8 cellular contexts compared by ENCODE assay signal in the genomic region with DNA sequence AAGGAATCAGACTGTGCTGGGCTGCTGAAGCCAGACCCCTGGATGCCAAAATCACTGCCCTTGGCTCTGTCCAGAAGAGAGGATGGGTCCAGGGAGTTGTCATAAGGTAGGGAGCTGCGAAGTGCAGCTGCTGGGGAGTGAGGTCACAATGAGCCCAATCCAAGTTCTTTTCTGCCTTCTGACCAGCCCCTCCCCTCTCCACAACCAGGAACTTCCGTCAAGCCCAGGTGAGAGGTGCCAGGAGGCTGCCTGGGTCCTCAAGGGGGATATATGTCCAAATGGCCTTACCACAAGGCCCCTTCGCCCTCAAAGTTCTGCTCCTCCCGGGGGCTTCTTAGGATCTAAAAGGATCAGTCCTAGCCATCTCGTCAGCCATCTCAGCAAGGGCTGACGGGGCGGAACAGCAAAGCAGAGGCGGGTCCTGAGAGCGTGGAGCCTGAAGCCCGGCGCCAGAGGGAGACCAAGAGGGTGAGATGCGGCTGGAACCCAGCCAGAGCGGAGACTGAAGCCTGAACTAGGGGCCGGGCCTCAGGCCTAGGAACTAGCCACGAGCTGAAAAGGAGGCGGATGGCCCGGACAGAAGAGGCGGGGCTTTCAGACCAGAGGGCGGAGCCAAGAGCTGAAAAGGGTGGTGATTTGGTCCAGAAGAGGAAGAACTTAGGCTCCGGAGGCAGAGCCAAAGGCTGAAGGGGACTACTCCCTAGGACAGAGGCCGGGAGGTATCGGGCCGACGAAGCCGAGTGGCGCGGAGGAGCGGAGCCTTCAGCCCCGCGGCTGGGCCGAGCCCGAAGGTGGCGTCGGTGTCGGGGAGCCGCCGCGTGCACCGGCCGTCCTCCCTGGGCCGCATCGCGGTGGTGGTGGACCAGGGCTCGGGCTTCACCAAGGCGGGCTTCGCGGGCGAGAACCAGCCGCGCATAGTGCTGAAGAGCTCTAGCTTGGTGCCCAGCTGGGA. TPM values are rescaled to one million over a fixed set of nuclear protein-coding genes. Genes with fewer than 3 reads are reported as not detected.
A peak's percentile ranks its signal among the peaks of the same experiment; 100 is the strongest.
DNase-seq lines count a peak whose midpoint lies in the region; ATAC-seq and TF ChIP-seq lines count a peak whose summit lies in the region.

A gene (plus strand): TSS at position 651 of the 952 bp plus-strand sequence. CDS start 555 bp downstream, outside the sequence.

- peak within 1 kb of the TSS; percentile 88 to 98 (median 95) for H3K27ac Mint-ChIP-seq in immature natural killer cell

- peaks cover 6% of the 10 kb centered on the region for H3K4me1 ChIP-seq in smooth muscle cell (ENCODE audit: low read depth)

- 47% methylated on average over 50 of the region's 50 CpGs for WGBS in smooth muscle cell (ENCODE audit: low lambda C conversion rate)

- TF ChIP-seq CTCF in smooth muscle cell (IDR thresholded peaks at IDR 0.05; ENCODE audit: borderline replicate concordance, insufficient read depth, poor library complexity, severe bottlenecking): no peak

- peak within 1 kb of the TSS; percentile 92 for H3K27ac ChIP-seq in caudate nucleus (ENCODE audit: low read depth, low read length)
- H3K27ac ChIP-seq in smooth muscle cell (ENCODE audit: low read depth): peak within 1 kb of the TSS; percentile 27

- H3K36me3 ChIP-seq in smooth muscle cell (ENCODE audit: low read depth): no peaks in the 10 kb centered on the region

- H3K4me1 Mint-ChIP-seq in immature natural killer cell: peaks cover 39 to 45% of the 10 kb centered on the region in 2 donors

- H3K9me3 Mint-ChIP-seq in immature natural killer cell: no peaks in the 10 kb centered on the region

- H3K9me3 ChIP-seq in smooth muscle cell (replicated peaks; ENCODE audit: low read depth): no peaks in the 10 kb centered on the region

- H3K27me3 ChIP-seq in smooth muscle cell (ENCODE audit: low read depth): no peaks in the 10 kb centered on the region

- DNase-seq in NCI-H2029 treated with DMSO at 0.1 percent for 48 hours (lab: John Stamatoyannopoulos, UW) (peak; percentile 97), caudate nucleus (lab: John Stamatoyannopoulos, UW) (peak in 60 of 61 donors; percentile 52 to 95 (median 87)), immature natural killer cell (peak; percentile 87 to 91 (median 87)), smooth muscle cell (lab: John Stamatoyannopoulos, UW; ENCODE audit: unreplicated experiment) (peak; percentile 53), NCI-H524 (lab: John Stamatoyannopoulos, UW) (no peak)
- DNase-seq in activated CD4-positive, CD25-positive, alpha-beta regulatory T cell (lab: John Stamatoyannopoulos, UW): peak; percentile 42 to 71 (median 48)

- H3K27me3 Mint-ChIP-seq in immature natural killer cell (ENCODE audit: low read depth in 3 of 3): peaks cover 5 to 10% (median 8%) of the 10 kb centered on the region in 3 donors

- H3K4me3 ChIP-seq in smooth muscle cell: peak within 1 kb of the TSS; percentile 41

- peak within 1 kb of the TSS; percentile 80 for H3K4me2 ChIP-seq in smooth muscle cell

- H3K79me2 ChIP-seq in smooth muscle cell (ENCODE audit: low read depth): no peaks in the 10 kb centered on the region

- peaks cover 6% of the 10 kb centered on the region for H4K20me1 ChIP-seq in smooth muscle cell (ENCODE audit: low read depth)

- peak; percentile 45 for ATAC-seq in GM18499 (IDR thresholded peaks at IDR 0.05; ENCODE audit: insufficient read depth, unreplicated experiment)
- ATAC-seq in HG02870 (IDR thresholded peaks at IDR 0.05; ENCODE audit: unreplicated experiment): peak; percentile 71

- H3K36me3 Mint-ChIP-seq in immature natural killer cell: no peaks in the 10 kb centered on the region

- no peak within 1 kb of the TSS for H2AFZ ChIP-seq in smooth muscle cell (ENCODE audit: low read depth)

- H3F3A ChIP-seq in smooth muscle cell (ENCODE audit: low read depth): peaks cover 15% of the 10 kb centered on the region

- no peak within 1 kb of the TSS for H3K9ac ChIP-seq in smooth muscle cell (ENCODE audit: low read depth)

- H3K4me3 Mint-ChIP-seq in immature natural killer cell: peak within 1 kb of the TSS; percentile 95 to 99 (median 98)

RNA-seq across cellular contexts. Expression of the gene that starts here (rescaled TPM):
- polyA plus RNA-seq in immature natural killer cell (1 to 10 TPM; 3.4 to 7.0 (median 3.9) TPM), smooth muscle cell (0.49 and 1.1 TPM in 2 replicates)
- total RNA-seq in smooth muscle cell: 0.04 and 1.8 TPM in 2 replicates

Comparison
In these comparisons a context has a peak if more than half of its experiments do, and no peak if none do; other contexts are left out.
1. DNase-seq: peak in NCI-H2029 treated with DMSO at 0.1 percent for 48 hours (single experiment), activated CD4-positive, CD25-positive, alpha-beta regulatory T cell (4 of 4), caudate nucleus (60 of 61), immature natural killer cell (3 of 3) and smooth muscle cell (single experiment); none in NCI-H524 (0 of 2).